In genomic region chr1:83931658-83932253, GRCh38 we compare ENCODE assay signal across 8 cellular contexts.
DNase-seq lines count a peak whose midpoint lies in the region; ATAC-seq and TF ChIP-seq lines count a peak whose summit lies in the region.

No MANE protein-coding gene starts in this region.

- H3K27ac Mint-ChIP-seq in activated naive CD4-positive, alpha-beta T cell treated with anti-CD3 and anti-CD28 coated beads, Interleukin-2, amount 10 ng/mL, durations not matched to agents 7 days and 5 days: no peak overlapping the region
- no peak overlapping the region for H3K27ac Mint-ChIP-seq in naive thymus-derived CD4-positive, alpha-beta T cell

- H3K9ac ChIP-seq in MM.1S (ENCODE audit: low read length): no peak overlapping the region
- H3K9ac ChIP-seq in SU-DHL-6 (ENCODE audit: low read length): no peak overlapping the region

- no peak overlapping the region for H3K27ac ChIP-seq in MM.1S (ENCODE audit: low read length)
- H3K27ac ChIP-seq in SU-DHL-6 (ENCODE audit: low read depth, low read length): no peak overlapping the region
- H3K27ac ChIP-seq in naive thymus-derived CD4-positive, alpha-beta T cell (ENCODE audit: low read depth, low read length): no peak overlapping the region

- H3F3A ChIP-seq in MM.1S (ENCODE audit: insufficient read depth, low read length): no peaks in the 10 kb centered on the region
- H3F3A ChIP-seq in SU-DHL-6 (ENCODE audit: insufficient read depth): no peaks in the 10 kb centered on the region

- H3K9me2 ChIP-seq in MM.1S (replicated peaks; ENCODE audit: insufficient read depth, low read length): no peaks in the 10 kb centered on the region
- H3K9me2 ChIP-seq in SU-DHL-6 (replicated peaks; ENCODE audit: insufficient read depth, low read length): no peaks in the 10 kb centered on the region

- ATAC-seq in GM21529 (IDR thresholded peaks at IDR 0.05; ENCODE audit: unreplicated experiment): peak; percentile 90
- peak; percentile 60 for ATAC-seq in esophagus mucosa
- ATAC-seq in naive thymus-derived CD4-positive, alpha-beta T cell: peak; percentile 79
- no peak for ATAC-seq in GM21528 (IDR thresholded peaks at IDR 0.05; ENCODE audit: low FRiP score, unreplicated experiment)

- POLR2A ChIA-PET in naive thymus-derived CD4-positive, alpha-beta T cell (lab: Charles Lee): no interaction called here

- H3K4me1 Mint-ChIP-seq in activated naive CD4-positive, alpha-beta T cell treated with anti-CD3 and anti-CD28 coated beads, Interleukin-2, amount 10 ng/mL, durations not matched to agents 7 days and 5 days: no peaks in the 10 kb centered on the region
- H3K4me1 Mint-ChIP-seq in naive thymus-derived CD4-positive, alpha-beta T cell: no peaks in the 10 kb centered on the region

- H3K79me2 ChIP-seq in MM.1S (ENCODE audit: low read length) (no peaks in the 10 kb centered on the region), SU-DHL-6 (ENCODE audit: insufficient read depth, low read length) (no peaks in the 10 kb centered on the region)

- peak; percentile 54 for TF ChIP-seq CTCF in MM.1S (IDR thresholded peaks at IDR 0.05; ENCODE audit: low read length)
- peak; percentile 53 for TF ChIP-seq CTCF in SU-DHL-6 (IDR thresholded peaks at IDR 0.05; ENCODE audit: insufficient read depth, low read length, poor library complexity, severe bottlenecking)

- H3K9me3 ChIP-seq in MM.1S (replicated peaks; ENCODE audit: insufficient read depth, low read length) (no peaks in the 10 kb centered on the region), SU-DHL-6 (ENCODE audit: insufficient read depth, low read length) (no peaks in the 10 kb centered on the region)
- H3K9me3 ChIP-seq in naive thymus-derived CD4-positive, alpha-beta T cell (ENCODE audit: control insufficient read depth in 2 of 3, low read length in 3 of 3): no peaks in the 10 kb centered on the region

- no peak overlapping the region for H3K4me2 ChIP-seq in MM.1S (ENCODE audit: low read depth, low read length)
- no peak overlapping the region for H3K4me2 ChIP-seq in SU-DHL-6 (ENCODE audit: low read depth, low read length, poor library complexity, severe bottlenecking)

- no peaks in the 10 kb centered on the region for H3K36me3 Mint-ChIP-seq in activated naive CD4-positive, alpha-beta T cell treated with anti-CD3 and anti-CD28 coated beads, Interleukin-2, amount 10 ng/mL, durations not matched to agents 7 days and 5 days
- H3K36me3 Mint-ChIP-seq in naive thymus-derived CD4-positive, alpha-beta T cell: no peaks in the 10 kb centered on the region

- no peaks in the 10 kb centered on the region for H3K27me3 Mint-ChIP-seq in activated naive CD4-positive, alpha-beta T cell treated with anti-CD3 and anti-CD28 coated beads, Interleukin-2, amount 10 ng/mL, durations not matched to agents 7 days and 5 days
- peaks cover 4 to 19% (median 7%) of the 10 kb centered on the region in 5 donors for H3K27me3 Mint-ChIP-seq in naive thymus-derived CD4-positive, alpha-beta T cell

- no peaks in the 10 kb centered on the region for H3K4me1 ChIP-seq in MM.1S (ENCODE audit: low read length)
- H3K4me1 ChIP-seq in naive thymus-derived CD4-positive, alpha-beta T cell (ENCODE audit: control insufficient read depth in 2 of 2, insufficient read depth in 2 of 2, low read length in 2 of 2): no peaks in the 10 kb centered on the region

- CTCF ChIA-PET in activated naive CD4-positive, alpha-beta T cell treated with anti-CD3 and anti-CD28 coated beads, Interleukin-2, amount 10 ng/mL, durations not matched to agents 7 days and 5 days (lab: Charles Lee): interaction anchor here (0.7 to 3.4 kb wide), 11 partner anchors 11 to 848 kb away, joined by 3 to 24 read pairs (median 4); no protein-coding TSS in a partner anchor
- CTCF ChIA-PET in naive thymus-derived CD4-positive, alpha-beta T cell (lab: Charles Lee): interaction anchor here (0.6 to 2.5 kb wide), 12 partner anchors 11 to 1004 kb away, joined by 3 to 15 read pairs (median 4); no protein-coding TSS in a partner anchor

- DNase-seq in activated naive CD4-positive, alpha-beta T cell treated with anti-CD3 and anti-CD28 coated beads, Interleukin-2, amount 10 ng/mL, durations not matched to agents 7 days and 5 days: peak; percentile 25
- no peak for DNase-seq in activated naive CD4-positive, alpha-beta T cell treated with anti-CD3 and anti-CD28 coated beads, Interleukin-2, amount 50 U/mL, for 16 hours
- peak; percentile 43 for DNase-seq in MM.1S
- peak in 7 of 9 donors; percentile 18 to 60 (median 45) for DNase-seq in naive thymus-derived CD4-positive, alpha-beta T cell

- H2AFZ ChIP-seq in MM.1S (ENCODE audit: low read length) (no peak overlapping the region), SU-DHL-6 (ENCODE audit: low read depth, low read length, severe bottlenecking) (peak overlapping the region; percentile 68)

- H3K36me3 ChIP-seq in MM.1S (replicated peaks; ENCODE audit: insufficient read depth, low read length) (no peaks in the 10 kb centered on the region), SU-DHL-6 (ENCODE audit: low read length) (no peaks in the 10 kb centered on the region)
- no peaks in the 10 kb centered on the region for H3K36me3 ChIP-seq in naive thymus-derived CD4-positive, alpha-beta T cell (ENCODE audit: control insufficient read depth in 2 of 3, insufficient read depth in 3 of 3, low read length in 3 of 3)

- H3K27me3 ChIP-seq in MM.1S (replicated peaks; ENCODE audit: insufficient read depth, low read length) (no peaks in the 10 kb centered on the region), SU-DHL-6 (ENCODE audit: low read length) (no peaks in the 10 kb centered on the region)
- no peaks in the 10 kb centered on the region for H3K27me3 ChIP-seq in naive thymus-derived CD4-positive, alpha-beta T cell (ENCODE audit: control insufficient read depth in 2 of 2, insufficient read depth in 2 of 2, low read length in 2 of 2)

- intact Hi-C loops in naive thymus-derived CD4-positive, alpha-beta T cell (cut with micrococcal nuclease): loop anchor here (1.0 to 5.0 kb wide), 9 partner anchors 191 to 1005 kb away; no protein-coding TSS in a partner anchor

- no peaks in the 10 kb centered on the region for H3K9me3 Mint-ChIP-seq in activated naive CD4-positive, alpha-beta T cell treated with anti-CD3 and anti-CD28 coated beads, Interleukin-2, amount 10 ng/mL, durations not matched to agents 7 days and 5 days
- H3K9me3 Mint-ChIP-seq in naive thymus-derived CD4-positive, alpha-beta T cell: no peaks in the 10 kb centered on the region

- H4K20me1 ChIP-seq in MM.1S (ENCODE audit: insufficient read depth, low read length): no peaks in the 10 kb centered on the region
- no peaks in the 10 kb centered on the region for H4K20me1 ChIP-seq in SU-DHL-6 (ENCODE audit: low read depth, low read length)

- H3K4me3 ChIP-seq in MM.1S (ENCODE audit: low read length): no peak overlapping the region
- H3K4me3 ChIP-seq in SU-DHL-6 (ENCODE audit: insufficient read depth, low read length, poor library complexity, severe bottlenecking): no peak overlapping the region
- H3K4me3 ChIP-seq in naive thymus-derived CD4-positive, alpha-beta T cell (ENCODE audit: low read length): no peak overlapping the region

- H3K4me3 Mint-ChIP-seq in activated naive CD4-positive, alpha-beta T cell treated with anti-CD3 and anti-CD28 coated beads, Interleukin-2, amount 10 ng/mL, durations not matched to agents 7 days and 5 days: no peak overlapping the region
- H3K4me3 Mint-ChIP-seq in naive thymus-derived CD4-positive, alpha-beta T cell: no peak overlapping the region
